ENCODE assay signal across 22 cellular contexts in genomic region chr4:151233600-151233999, GRCh38. TPM values are rescaled to one million over a fixed set of nuclear protein-coding genes. Genes with fewer than 3 reads are reported as not detected.
"Had no signal": no experiment of that assay in that cellular context is flagged by ENCODE, and none has a peak within 500 bp of the region (broad histone marks: within the 10 kb centered on the region; RNA-seq: fewer than 3 reads in every experiment).

No MANE protein-coding gene starts in this region.

- H3K27ac ChIP-seq: HL-60 had no signal

- H3K9me3 ChIP-seq: SK-N-SH had no signal

- DNase-seq: IMR-90, Karpas-422, KG1, MM.1S, NCI-H1092 treated with DMSO at 0.1 percent for 48 hours, NCI-H1436, NCI-H187, NCI-H2029, NCI-H2081 treated with DMSO at 0.1 percent for 48 hours, NCI-H2171 treated with DMSO at 0.1 percent for 48 hours, NCI-H345, NCI-H446 treated with DMSO at 0.1 percent for 48 hours, NCI-H510A treated with DMSO at 0.1 percent for 48 hours, NCI-H526, RPMI8226, SHP77, SK-N-SH, SW 1271 had no signal

RNA-seq across cellular contexts. Expression of gene PRSS48, which starts 43.4 kb away (rescaled TPM):
- total RNA-seq: HT-29, IMR-90, M059J, SK-MEL-5 had no signal
- polyA plus RNA-seq: IMR-90, SK-N-SH had no signal
